13 cellular contexts compared by ENCODE assay signal in the genomic region with DNA sequence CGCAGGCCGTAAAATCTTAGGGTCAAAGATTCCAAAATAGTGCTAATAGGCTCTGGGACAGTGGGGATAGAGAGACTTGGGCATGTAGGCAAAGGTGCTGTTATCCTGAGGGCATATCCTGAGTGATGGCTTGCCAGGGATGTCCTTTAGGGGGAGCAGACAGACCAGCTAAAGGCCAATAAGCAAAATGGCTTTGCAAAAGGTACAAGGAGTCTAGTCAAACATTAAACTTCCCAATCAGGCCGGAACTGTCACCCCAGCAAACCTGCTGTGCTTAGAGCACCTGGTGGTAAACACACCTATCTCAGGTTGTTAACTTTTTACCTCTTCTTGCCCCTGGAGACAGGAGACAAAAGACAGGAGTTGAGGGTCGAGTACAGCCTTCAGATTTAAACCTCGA. TPM values are rescaled to one million over a fixed set of nuclear protein-coding genes. Genes with fewer than 3 reads are reported as not detected.
DNase-seq lines count a peak whose midpoint lies in the region; ATAC-seq and TF ChIP-seq lines count a peak whose summit lies in the region.
"Had no signal": no experiment of that assay in that cellular context is flagged by ENCODE, and none has a peak within 500 bp of the region (broad histone marks: within the 10 kb centered on the region; RNA-seq: fewer than 3 reads in every experiment).

No MANE protein-coding gene starts in this region.

- H3K4me3 Mint-ChIP-seq in CD14-positive monocyte = no peak overlapping the region

- DNase-seq in DMS153 (lab: John Stamatoyannopoulos, UW) (peak; percentile 65), NCI-H69 (lab: John Stamatoyannopoulos, UW) (peak; percentile 52), epithelial cell of esophagus (ENCODE audit: low read depth) (peak; percentile 34), midbrain (lab: John Stamatoyannopoulos, UW) (peak; percentile 28), CD1c-positive myeloid dendritic cell (ENCODE audit: extremely low spot score) (no peak), CD14-positive monocyte (ENCODE audit: low spot score) (no peak), SHP77 treated with DMSO at 0.1 percent for 48 hours (lab: John Stamatoyannopoulos, UW) (no peak)
- DNase-seq: activated T-cell treated with anti-CD3 and anti-CD28 coated beads for 4 hours, left ventricle myocardium superior had no signal

- H3K36me3 Mint-ChIP-seq in CD14-positive monocyte = no peaks in the 10 kb centered on the region

- no peak for TF ChIP-seq CTCF in epithelial cell of esophagus (IDR thresholded peaks at IDR 0.05; ENCODE audit: insufficient read depth, low read depth, low read length, missing control alignments)
- no peak for TF ChIP-seq CTCF in CD14-positive monocyte (IDR thresholded peaks at IDR 0.05)

- H3K4me1 Mint-ChIP-seq in CD14-positive monocyte = no peaks in the 10 kb centered on the region

- ATAC-seq in HG02798 (IDR thresholded peaks at IDR 0.05; ENCODE audit: poor library complexity, unreplicated experiment) = no peak
- ATAC-seq: left ventricle myocardium superior had no signal

- no peak overlapping the region for H3K4me3 ChIP-seq in epithelial cell of esophagus (ENCODE audit: low read length)
- H3K4me3 ChIP-seq: ascending aorta, prostate gland, suprapubic skin had no signal

- peaks cover 2 to 12% (median 4%) of the 10 kb centered on the region in 3 donors for H3K27me3 Mint-ChIP-seq in CD14-positive monocyte (ENCODE audit: low read depth in 3 of 3)

- no peak overlapping the region for H3K27ac Mint-ChIP-seq in CD14-positive monocyte

- intact Hi-C loops in CD14-positive monocyte (cut with micrococcal nuclease) = no loop called here

- no peaks in the 10 kb centered on the region for H3K9me3 Mint-ChIP-seq in CD14-positive monocyte

RNA-seq across cellular contexts. Expression of a gene that starts 49.1 kb away (rescaled TPM):
- polyA plus RNA-seq in CD14-positive monocyte = not detected

Comparison
In these comparisons a context has a peak if more than half of its experiments do, and no peak if none do; other contexts are left out.
1. DNase-seq: peak in DMS153 (single experiment), NCI-H69 (single experiment), epithelial cell of esophagus (single experiment) and midbrain (single experiment); none in CD1c-positive myeloid dendritic cell (single experiment), CD14-positive monocyte (single experiment) and SHP77 treated with DMSO at 0.1 percent for 48 hours (single experiment).